33 cellular contexts compared by ENCODE assay signal in genomic region chr7:155431711-155432110, GRCh38. TPM values are rescaled to one million over a fixed set of nuclear protein-coding genes. Genes with fewer than 3 reads are reported as not detected.
"Had no signal": no experiment of that assay in that cellular context is flagged by ENCODE, and none has a peak within 500 bp of the region (broad histone marks: within the 10 kb centered on the region; RNA-seq: fewer than 3 reads in every experiment).

No MANE protein-coding gene starts in this region.

- H3K27me3 ChIP-seq: adrenal gland, body of pancreas, colonic mucosa had no signal

- H3K4me3 Mint-ChIP-seq: activated CD4-positive, alpha-beta memory T cell treated with anti-CD3 and anti-CD28 coated beads, Interleukin-2, amount 10 ng/mL, durations not matched to agents 7 days and 5 days; activated CD4-positive, alpha-beta T cell treated with anti-CD3 and anti-CD28 coated beads, Interleukin-2, amount 10 ng/mL, durations not matched to agents 7 days and 5 days; activated naive CD4-positive, alpha-beta T cell treated with anti-CD3 and anti-CD28 coated beads for 36 hours; activated naive CD4-positive, alpha-beta T cell treated with anti-CD3 and anti-CD28 coated beads, Interleukin-2, amount 50 U/mL, for 24 hours; activated naive CD8-positive, alpha-beta T cell treated with anti-CD3 and anti-CD28 coated beads for 36 hours; activated naive CD8-positive, alpha-beta T cell treated with anti-CD3 and anti-CD28 coated beads, Interleukin-2, amount 50 U/mL, for 24 hours; activated T-cell treated with anti-CD3 and anti-CD28 coated beads, Interleukin-2, amount 50 U/mL, for 4 hours; activated T-helper 17 cell treated with anti-CD3 and anti-CD28 coated beads, Interleukin-2, amount 50 U/mL, for 72 hours; T-helper 17 cell; T-helper 2 cell treated with Interferon-gamma antibody and Interleukin-4, amounts not matched to agents 5 μg/mL and 100 μg/mL, for 36 hours had no signal

- DNase-seq: activated CD4-positive, alpha-beta memory T cell treated with anti-CD3 and anti-CD28 coated beads, Interleukin-2, amount 10 ng/mL, durations not matched to agents 7 days and 5 days; activated CD4-positive, alpha-beta T cell treated with anti-CD3 and anti-CD28 coated beads for 1 hour; activated CD4-positive, alpha-beta T cell treated with anti-CD3 and anti-CD28 coated beads for 4 hours; activated CD4-positive, alpha-beta T cell treated with anti-CD3 and anti-CD28 coated beads, Interleukin-2, amount 10 ng/mL, durations not matched to agents 7 days and 5 days; activated CD4-positive, alpha-beta T cell treated with anti-CD3 and anti-CD28 coated beads, Interleukin-2, amount 50 U/mL, for 4 hours; activated effector memory CD4-positive, alpha-beta T cell treated with Interleukin-2 at 50 U/mL for 16 hours; activated gamma-delta T cell treated with Interleukin-2 at 50 U/mL for 16 hours; activated naive CD4-positive, alpha-beta T cell treated with anti-CD3 and anti-CD28 coated beads for 36 hours; activated naive CD8-positive, alpha-beta T cell treated with anti-CD3 and anti-CD28 coated beads for 36 hours; activated naive CD8-positive, alpha-beta T cell treated with anti-CD3 and anti-CD28 coated beads, Interleukin-2, amount 50 U/mL, for 24 hours; activated T-cell treated with anti-CD3 and anti-CD28 coated beads, Interleukin-2, amount 50 U/mL, for 4 hours; adrenal gland; amygdala; body of pancreas; caudate nucleus; colonic mucosa; effector CD8-positive, alpha-beta T cell; esophagus squamous epithelium; foreskin melanocyte; T-helper 1 cell; T-helper 17 cell; T1000 had no signal

- H3K36me3 Mint-ChIP-seq: activated naive CD4-positive, alpha-beta T cell treated with anti-CD3 and anti-CD28 coated beads, Interleukin-2, amount 50 U/mL, for 24 hours; activated naive CD8-positive, alpha-beta T cell treated with anti-CD3 and anti-CD28 coated beads for 36 hours had no signal

- H3K4me3 ChIP-seq: adrenal gland, body of pancreas, colonic mucosa, esophagus squamous epithelium, gastroesophageal sphincter had no signal

- H3K36me3 ChIP-seq: adrenal gland, colonic mucosa, esophagus squamous epithelium, gastroesophageal sphincter had no signal

- H3K9me3 ChIP-seq: adrenal gland, body of pancreas, colonic mucosa, esophagus squamous epithelium had no signal

- H3K27ac Mint-ChIP-seq: activated CD4-positive, alpha-beta memory T cell treated with anti-CD3 and anti-CD28 coated beads, Interleukin-2, amount 10 ng/mL, durations not matched to agents 7 days and 5 days; activated CD4-positive, alpha-beta T cell treated with anti-CD3 and anti-CD28 coated beads, Interleukin-2, amount 10 ng/mL, durations not matched to agents 7 days and 5 days; activated naive CD4-positive, alpha-beta T cell treated with anti-CD3 and anti-CD28 coated beads for 36 hours; activated naive CD4-positive, alpha-beta T cell treated with anti-CD3 and anti-CD28 coated beads, Interleukin-2, amount 50 U/mL, for 24 hours; activated naive CD8-positive, alpha-beta T cell treated with anti-CD3 and anti-CD28 coated beads for 36 hours; activated naive CD8-positive, alpha-beta T cell treated with anti-CD3 and anti-CD28 coated beads, Interleukin-2, amount 50 U/mL, for 24 hours; activated T-helper 17 cell treated with anti-CD3 and anti-CD28 coated beads, Interleukin-2, amount 50 U/mL, for 72 hours; T-helper 17 cell; T-helper 2 cell treated with Interferon-gamma antibody and Interleukin-4, amounts not matched to agents 5 μg/mL and 100 μg/mL, for 36 hours had no signal

- ATAC-seq: activated naive CD8-positive, alpha-beta T cell treated with anti-CD3 and anti-CD28 coated beads, Interleukin-2, amount 50 U/mL, for 24 hours; activated T-cell treated with anti-CD3 and anti-CD28 coated beads, Interleukin-2, amount 50 U/mL, for 4 hours; activated T-helper 17 cell treated with anti-CD3 and anti-CD28 coated beads, Interleukin-2, amount 50 U/mL, for 72 hours; body of pancreas; gastroesophageal sphincter; T-helper 17 cell had no signal

- FAIRE-seq: endometrium, endothelial cell of umbilical vein had no signal

- H3K9me3 Mint-ChIP-seq: activated CD4-positive, alpha-beta memory T cell treated with anti-CD3 and anti-CD28 coated beads, Interleukin-2, amount 10 ng/mL, durations not matched to agents 7 days and 5 days; activated CD4-positive, alpha-beta T cell treated with anti-CD3 and anti-CD28 coated beads, Interleukin-2, amount 10 ng/mL, durations not matched to agents 7 days and 5 days; activated naive CD4-positive, alpha-beta T cell treated with anti-CD3 and anti-CD28 coated beads, Interleukin-2, amount 50 U/mL, for 24 hours; activated naive CD8-positive, alpha-beta T cell treated with anti-CD3 and anti-CD28 coated beads for 36 hours; activated naive CD8-positive, alpha-beta T cell treated with anti-CD3 and anti-CD28 coated beads, Interleukin-2, amount 50 U/mL, for 24 hours; activated T-cell treated with anti-CD3 and anti-CD28 coated beads, Interleukin-2, amount 50 U/mL, for 4 hours; activated T-helper 17 cell treated with anti-CD3 and anti-CD28 coated beads, Interleukin-2, amount 50 U/mL, for 72 hours; T-helper 2 cell treated with Interferon-gamma antibody and Interleukin-4, amounts not matched to agents 5 μg/mL and 100 μg/mL, for 36 hours had no signal

- H3K27ac ChIP-seq: adrenal gland, body of pancreas, colonic mucosa, epithelial cell of prostate, esophagus squamous epithelium, gastroesophageal sphincter had no signal

- H3K4me1 ChIP-seq: adrenal gland, body of pancreas, colonic mucosa, esophagus squamous epithelium, gastroesophageal sphincter had no signal

- H3K4me1 Mint-ChIP-seq: activated CD4-positive, alpha-beta memory T cell treated with anti-CD3 and anti-CD28 coated beads, Interleukin-2, amount 10 ng/mL, durations not matched to agents 7 days and 5 days; activated CD4-positive, alpha-beta T cell treated with anti-CD3 and anti-CD28 coated beads, Interleukin-2, amount 10 ng/mL, durations not matched to agents 7 days and 5 days; activated naive CD4-positive, alpha-beta T cell treated with anti-CD3 and anti-CD28 coated beads, Interleukin-2, amount 50 U/mL, for 24 hours; activated naive CD8-positive, alpha-beta T cell treated with anti-CD3 and anti-CD28 coated beads for 36 hours; activated naive CD8-positive, alpha-beta T cell treated with anti-CD3 and anti-CD28 coated beads, Interleukin-2, amount 50 U/mL, for 24 hours; activated T-helper 17 cell treated with anti-CD3 and anti-CD28 coated beads, Interleukin-2, amount 50 U/mL, for 72 hours; T-helper 17 cell had no signal

RNA-seq across cellular contexts. Expression of gene EN2, which starts 26.2 kb away (rescaled TPM):
- total RNA-seq: activated CD4-positive, alpha-beta memory T cell treated with anti-CD3 and anti-CD28 coated beads, Interleukin-2, amount 10 ng/mL, durations not matched to agents 7 days and 5 days; activated CD4-positive, alpha-beta T cell treated with anti-CD3 and anti-CD28 coated beads, Interleukin-2, amount 10 ng/mL, durations not matched to agents 7 days and 5 days; activated naive CD4-positive, alpha-beta T cell treated with anti-CD3 and anti-CD28 coated beads for 36 hours; activated naive CD8-positive, alpha-beta T cell treated with anti-CD3 and anti-CD28 coated beads for 36 hours; activated T-cell treated with anti-CD3 and anti-CD28 coated beads, Interleukin-2, amount 50 U/mL, for 4 hours; activated T-helper 17 cell treated with anti-CD3 and anti-CD28 coated beads, Interleukin-2, amount 50 U/mL, for 72 hours; aorta; body of pancreas; colonic mucosa; endothelial cell of umbilical vein; fibroblast of lung; fibroblast of villous mesenchyme; glomerular endothelial cell; T-helper 17 cell had no signal
- polyA plus RNA-seq: aorta, endothelial cell of umbilical vein, fibroblast of lung had no signal
